Comparison of ENCODE assay signal across 3 cellular contexts in genomic region chr5:29885595-29885994, GRCh38.
"Had no signal": no experiment of that assay in that cellular context is flagged by ENCODE, and none has a peak within 500 bp of the region (broad histone marks: within the 10 kb centered on the region; RNA-seq: fewer than 3 reads in every experiment).

No MANE protein-coding gene starts in this region.

- ATAC-seq: GM12878 had no signal

- DNase-seq: GDM1, GF-D8 had no signal
